ENCODE assay signal across 19 cellular contexts in genomic region chr12:128163096-128163495, GRCh38.
DNase-seq lines count a peak whose midpoint lies in the region; ATAC-seq and TF ChIP-seq lines count a peak whose summit lies in the region.
"Had no signal": no experiment of that assay in that cellular context is flagged by ENCODE, and none has a peak within 500 bp of the region (broad histone marks: within the 10 kb centered on the region; RNA-seq: fewer than 3 reads in every experiment).

No MANE protein-coding gene starts in this region.

- H3K23me2 ChIP-seq in H9 (ENCODE audit: insufficient read length, low read depth, low read length, poor library complexity, severe bottlenecking): peaks cover 5% of the 10 kb centered on the region

- H2BK5ac ChIP-seq in H9 (ENCODE audit: insufficient read length, low read length): no peak overlapping the region
- H2BK5ac ChIP-seq in trophoblast cell (ENCODE audit: low read depth, low read length, poor library complexity): peak overlapping the region; percentile 24

- H3K79me1 ChIP-seq in H9 (ENCODE audit: insufficient read depth, low read depth, low read length, poor library complexity, severe bottlenecking) (no peaks in the 10 kb centered on the region), trophoblast cell (ENCODE audit: low read length) (peaks cover 5% of the 10 kb centered on the region)

- no peak overlapping the region for H2BK20ac ChIP-seq in H9 (ENCODE audit: low read depth, low read length, poor library complexity, severe bottlenecking)

- H3K79me2 ChIP-seq in H9 (ENCODE audit: insufficient read depth, low read length) (no peaks in the 10 kb centered on the region), trophoblast cell (ENCODE audit: control insufficient read depth, insufficient read depth, low read length, poor library complexity) (no peaks in the 10 kb centered on the region)

- no peaks in the 10 kb centered on the region for H4K20me1 ChIP-seq in H9 (ENCODE audit: control insufficient read depth, insufficient read depth, insufficient read length)
- H4K20me1 ChIP-seq: BLaER1 had no signal

- H3K23ac ChIP-seq in H9 (ENCODE audit: insufficient read length, low read depth, low read length) (no peak overlapping the region), trophoblast cell (ENCODE audit: low read length) (no peak overlapping the region)

- H3K27me3 ChIP-seq in H9 (ENCODE audit: insufficient read depth, low read length) (no peaks in the 10 kb centered on the region), trophoblast cell (ENCODE audit: insufficient read depth, low read length) (no peaks in the 10 kb centered on the region), foreskin keratinocyte (no peaks in the 10 kb centered on the region)
- H3K27me3 ChIP-seq: BLaER1 had no signal

- H3K36me3 Mint-ChIP-seq in H9 (ENCODE audit: insufficient read depth in 1 of 3, low read depth in 3 of 3): peaks cover 0 to 4% (median 0%) of the 10 kb centered on the region in 3 experiments; a peak in 2 of 7 replicates
- H3K36me3 Mint-ChIP-seq: CD4-positive, CD25-positive, alpha-beta regulatory T cell; CD8-positive, alpha-beta T cell had no signal

- H2AK5ac ChIP-seq in H9 (ENCODE audit: insufficient read length, low read length): no peak overlapping the region
- H2AK5ac ChIP-seq in trophoblast cell (ENCODE audit: low read length): no peak overlapping the region

- no peaks in the 10 kb centered on the region for H3K4me1 ChIP-seq in H9 (ENCODE audit: insufficient read depth, low read length)
- H3K4me1 ChIP-seq in trophoblast cell (ENCODE audit: control insufficient read depth in 1 of 2, insufficient read depth in 2 of 2, low read length in 2 of 2): peaks cover 9 to 15% of the 10 kb centered on the region in 2 experiments
- H3K4me1 ChIP-seq in foreskin keratinocyte: no peaks in the 10 kb centered on the region
- H3K4me1 ChIP-seq: Caco-2 had no signal

- H3K4me3 ChIP-seq in trophoblast cell (ENCODE audit: low read depth, low read length): no peak overlapping the region
- H3K4me3 ChIP-seq: BLaER1 had no signal

- WGBS in H9 (ENCODE audit: extremely low coverage, insufficient read length, low lambda C conversion rate): no CpG with 5 or more reads among the region's 5 CpGs
- no CpG with 5 or more reads among the region's 5 CpGs for WGBS in trophoblast cell (ENCODE audit: extremely low coverage, insufficient coverage, insufficient read length)

- H3K9me3 ChIP-seq in H9 (ENCODE audit: control insufficient read depth, low read depth, low read length): no peaks in the 10 kb centered on the region
- no peaks in the 10 kb centered on the region for H3K9me3 ChIP-seq in trophoblast cell (ENCODE audit: insufficient read depth, low read depth, low read length)
- H3K9me3 ChIP-seq: BLaER1, Caco-2 had no signal

- H4K91ac ChIP-seq in H9 (ENCODE audit: insufficient read length, low read depth, low read length): no peak overlapping the region
- peak overlapping the region; percentile 45 for H4K91ac ChIP-seq in trophoblast cell (ENCODE audit: low read depth, low read length)

- H4K8ac ChIP-seq in H9 (replicated peaks; ENCODE audit: insufficient read length, low read depth, low read length) (no peak overlapping the region), trophoblast cell (ENCODE audit: low read depth, low read length) (no peak overlapping the region)

- no peak for ATAC-seq in HG02970 (IDR thresholded peaks at IDR 0.05; ENCODE audit: low FRiP score, unreplicated experiment)
- ATAC-seq in foreskin keratinocyte: no peak
- ATAC-seq: CD8-positive, alpha-beta T cell; HCT116 had no signal

- H2BK12ac ChIP-seq in H9 (ENCODE audit: insufficient read length, low read depth, low read length) (no peak overlapping the region), trophoblast cell (ENCODE audit: low read length) (no peak overlapping the region)

- no peak overlapping the region for H2BK15ac ChIP-seq in H9 (ENCODE audit: low read depth, low read length)

- H3K9ac ChIP-seq in H9 (ENCODE audit: extremely low read depth, insufficient read length, low read length): no peak overlapping the region
- H3K9ac ChIP-seq in trophoblast cell (ENCODE audit: low read length): no peak overlapping the region
- H3K9ac ChIP-seq: BLaER1 had no signal

- H3T11ph ChIP-seq in H9 (ENCODE audit: low read length): no peak overlapping the region

- H3K14ac ChIP-seq in H9 (ENCODE audit: insufficient read depth, low read length) (no peak overlapping the region), trophoblast cell (ENCODE audit: low read length) (no peak overlapping the region)

- H3K18ac ChIP-seq in H9 (ENCODE audit: insufficient read length, low read depth, low read length) (no peak overlapping the region), trophoblast cell (ENCODE audit: low read length) (no peak overlapping the region)

- H4K12ac ChIP-seq in trophoblast cell (ENCODE audit: low read depth, low read length): no peak overlapping the region

- H3K4me1 Mint-ChIP-seq in H9: peaks cover 34 to 37% of the 10 kb centered on the region in 2 experiments
- H3K4me1 Mint-ChIP-seq: B cell; CD4-positive, CD25-positive, alpha-beta regulatory T cell had no signal

- H3K9me3 Mint-ChIP-seq in H9: peaks cover 0 to 1% of the 10 kb centered on the region in 2 experiments; a peak in 2 of 5 replicates
- H3K9me3 Mint-ChIP-seq: CD8-positive, alpha-beta T cell had no signal

- H3K27me3 Mint-ChIP-seq in H9 (ENCODE audit: low read depth): peaks cover 4% of the 10 kb centered on the region; the same call in 1 of the 2 replicates
- H3K27me3 Mint-ChIP-seq: B cell; CD4-positive, CD25-positive, alpha-beta regulatory T cell had no signal

- H3K4me3 Mint-ChIP-seq in H9: no peak overlapping the region
- H3K4me3 Mint-ChIP-seq: B cell; CD4-positive, CD25-positive, alpha-beta regulatory T cell; CD8-positive, alpha-beta T cell had no signal

- TF ChIP-seq CTCF in H9 (conservative IDR thresholded peaks at IDR 0.05) (no peak), foreskin keratinocyte (conservative IDR thresholded peaks at IDR 0.05) (no peak)

- H3K4ac ChIP-seq in H9 (ENCODE audit: low read depth, low read length): no peak overlapping the region
- no peak overlapping the region for H3K4ac ChIP-seq in trophoblast cell (ENCODE audit: low read depth, low read length)

- peak overlapping the region; percentile 10 to 37 (median 11); a peak in 1 of 7 replicates for H3K27ac Mint-ChIP-seq in H9
- H3K27ac Mint-ChIP-seq: B cell; CD4-positive, CD25-positive, alpha-beta regulatory T cell; CD8-positive, alpha-beta T cell had no signal

- H3K27ac ChIP-seq in H9 (ENCODE audit: insufficient read length, low read depth, low read length) (no peak overlapping the region), trophoblast cell (ENCODE audit: low read depth, low read length) (peak overlapping the region; percentile 67), foreskin keratinocyte (no peak overlapping the region)
- H3K27ac ChIP-seq: BLaER1, C4-2B had no signal

- no peaks in the 10 kb centered on the region for H3K36me3 ChIP-seq in trophoblast cell (ENCODE audit: control insufficient read depth in 1 of 2, insufficient read depth in 2 of 2, low read length in 2 of 2)
- H3K36me3 ChIP-seq: BLaER1 had no signal

- H2AFZ ChIP-seq in H9 (ENCODE audit: low read length) (no peak overlapping the region), trophoblast cell (ENCODE audit: insufficient read depth, low read length, poor library complexity) (no peak overlapping the region)

- DNase-seq in H9 (no peak), left kidney (ENCODE audit: low read depth, low spot score) (peak; percentile 65), trophoblast cell (no peak), foreskin keratinocyte (no peak), amygdala (lab: John Stamatoyannopoulos, UW) (no peak)
- DNase-seq: Caco-2; CD4-positive, CD25-positive, alpha-beta regulatory T cell; CD8-positive, alpha-beta T cell; DMS 273 treated with DMSO at 0.1 percent for 48 hours; DMS79; EL; GF-D8; GOT3; H7 had no signal

- no peak overlapping the region for H4K5ac ChIP-seq in H9 (ENCODE audit: insufficient read length, low read depth, low read length)

- H3K4me2 ChIP-seq in H9 (ENCODE audit: insufficient read depth, insufficient read length, low read length) (no peak overlapping the region), trophoblast cell (ENCODE audit: low read length) (peak overlapping the region; percentile 39)
- H3K4me2 ChIP-seq: BLaER1 had no signal

- no peak overlapping the region for H3K56ac ChIP-seq in H9 (ENCODE audit: insufficient read length, low read depth, low read length)

- H2BK120ac ChIP-seq in H9 (ENCODE audit: low read depth, low read length, poor library complexity, severe bottlenecking) (no peak overlapping the region), trophoblast cell (ENCODE audit: insufficient read depth, low read length, poor library complexity) (no peak overlapping the region)
